21 cellular contexts compared by ENCODE assay signal in the genomic region with DNA sequence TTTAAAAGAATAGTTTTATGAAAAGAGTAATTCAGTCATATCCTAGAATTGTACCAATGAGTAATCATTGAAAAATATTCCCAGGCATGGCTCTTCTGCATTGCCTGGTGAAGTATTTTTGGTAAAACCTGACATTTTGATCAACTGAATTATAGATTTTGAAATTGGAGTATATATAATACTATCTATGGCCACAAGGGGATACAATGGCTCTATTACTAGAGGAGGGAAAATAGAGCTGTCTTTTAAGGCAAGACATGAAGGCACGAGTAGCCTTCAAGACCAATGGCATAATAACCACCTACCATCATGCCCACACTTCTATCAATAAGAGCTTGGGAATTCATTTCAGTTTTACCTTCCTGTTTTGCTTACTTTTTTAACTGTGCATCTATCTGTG.
DNase-seq lines count a peak whose midpoint lies in the region; ATAC-seq and TF ChIP-seq lines count a peak whose summit lies in the region.
"Had no signal": no experiment of that assay in that cellular context is flagged by ENCODE, and none has a peak within 500 bp of the region (broad histone marks: within the 10 kb centered on the region; RNA-seq: fewer than 3 reads in every experiment).

No MANE protein-coding gene starts in this region.

- H3K4me3 ChIP-seq in fibroblast of villous mesenchyme (ENCODE audit: low read depth, low read length) (no peak overlapping the region), tibial artery (no peak overlapping the region), right atrium auricular region (no peak overlapping the region)
- H3K4me3 ChIP-seq: GM23338, heart left ventricle, prostate gland, suprapubic skin had no signal

- H3K4me1 ChIP-seq in tibial artery, result no peaks in the 10 kb centered on the region
- H3K4me1 ChIP-seq in right atrium auricular region, result no peaks in the 10 kb centered on the region
- H3K4me1 ChIP-seq: heart left ventricle, prostate gland, suprapubic skin had no signal

- DNase-seq in COLO829 (ENCODE audit: low spot score), result peak; percentile 3
- peak; percentile 34 for DNase-seq in HCEC 1CT
- peak; percentile 14 for DNase-seq in RWPE1 (ENCODE audit: low spot score)
- DNase-seq in fibroblast of villous mesenchyme (ENCODE audit: low read depth), result no peak
- DNase-seq in tibial artery, result no peak
- no peak for DNase-seq in NCI-H2227 treated with DMSO at 0.1 percent for 48 hours (lab: John Stamatoyannopoulos, UW)
- no peak for DNase-seq in right atrium auricular region (ENCODE audit: low spot score)
- DNase-seq: activated CD4-positive, alpha-beta T cell treated with anti-CD3 and anti-CD28 coated beads for 1 hour; activated CD8-positive, alpha-beta memory T cell treated with anti-CD3 and anti-CD28 coated beads, Interleukin-2, amount 50 U/mL, for 48 hours; activated naive CD4-positive, alpha-beta T cell treated with anti-CD3 and anti-CD28 coated beads for 36 hours; CD4-positive, alpha-beta T cell; heart left ventricle; NCI-H187; NCI-H510A treated with DMSO at 0.1 percent for 48 hours; RPMI8226; T-helper 17 cell had no signal

- H3K27ac ChIP-seq in RWPE1 (no peak overlapping the region), tibial artery (no peak overlapping the region), right atrium auricular region (no peak overlapping the region)
- H3K27ac ChIP-seq: heart left ventricle, KMS-11, prostate gland, suprapubic skin had no signal

- no peak for ATAC-seq in HG02852 (IDR thresholded peaks at IDR 0.05; ENCODE audit: unreplicated experiment)
- ATAC-seq: GM23338, heart left ventricle, T-helper 17 cell had no signal

- H3K36me3 ChIP-seq in tibial artery, result no peaks in the 10 kb centered on the region
- no peaks in the 10 kb centered on the region for H3K36me3 ChIP-seq in right atrium auricular region
- H3K36me3 ChIP-seq: heart left ventricle, prostate gland, suprapubic skin had no signal

- H3K9me3 ChIP-seq in tibial artery (no peaks in the 10 kb centered on the region), right atrium auricular region (no peaks in the 10 kb centered on the region)
- H3K9me3 ChIP-seq: heart left ventricle, prostate gland, suprapubic skin had no signal

- H3K27me3 ChIP-seq in tibial artery, result no peaks in the 10 kb centered on the region
- no peaks in the 10 kb centered on the region for H3K27me3 ChIP-seq in right atrium auricular region
- H3K27me3 ChIP-seq: suprapubic skin had no signal

- TF ChIP-seq CTCF in RWPE1 (conservative IDR thresholded peaks at IDR 0.05; ENCODE audit: low read depth) (no peak), fibroblast of villous mesenchyme (IDR thresholded peaks at IDR 0.05; ENCODE audit: insufficient read depth, low read depth, low read length) (peak; percentile 6), tibial artery (IDR thresholded peaks at IDR 0.05) (no peak), right atrium auricular region (IDR thresholded peaks at IDR 0.05) (peak in 1 of 2 donors; percentile 24)

- intact Hi-C loops in tibial artery (cut with DNase I; ENCODE audit: low total_unique reads), result no loop called here

- POLR2A ChIA-PET in RWPE1 (lab: Yijun Ruan, JAX; ENCODE audit: low non-redundant PET), result no interaction called here

- CTCF ChIA-PET in RWPE1 (lab: Yijun Ruan, JAX), result interaction anchor here (0.5 to 2.0 kb wide), 7 partner anchors 9 to 356 kb away, joined by 3 to 7 read pairs (median 3); no protein-coding TSS in a partner anchor

Comparison
In these comparisons a context has a peak if more than half of its experiments do, and no peak if none do; other contexts are left out.
1. DNase-seq: peak in COLO829 (single experiment), HCEC 1CT (single experiment) and RWPE1 (single experiment); none in fibroblast of villous mesenchyme (single experiment), tibial artery (0 of 2), NCI-H2227 treated with DMSO at 0.1 percent for 48 hours (single experiment) and right atrium auricular region (single experiment).